Comparison of ENCODE assay signal across 8 cellular contexts in the genomic region with DNA sequence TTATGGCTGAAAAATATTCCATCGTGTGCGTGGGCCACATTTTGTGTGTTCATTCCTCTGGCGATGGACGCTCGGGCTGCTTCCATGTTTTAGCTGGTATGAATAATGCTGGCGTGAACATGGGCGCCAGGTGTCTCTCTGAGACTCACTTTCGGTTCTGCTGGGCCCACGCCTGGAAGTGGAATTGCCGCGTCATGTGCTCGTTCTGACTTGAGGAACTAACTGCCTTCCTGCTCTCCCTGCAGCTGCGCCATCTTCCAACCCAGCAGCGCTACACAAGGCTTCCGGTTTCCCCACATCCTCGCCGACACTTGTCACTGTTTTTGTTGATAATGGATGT. TPM values are rescaled to one million over a fixed set of nuclear protein-coding genes. Genes with fewer than 3 reads are reported as not detected.
A peak's percentile ranks its signal among the peaks of the same experiment; 100 is the strongest.
DNase-seq lines count a peak whose midpoint lies in the region; ATAC-seq and TF ChIP-seq lines count a peak whose summit lies in the region.
"Not testable (repeated sequence)": the region's sequence is repeated elsewhere in the genome, so short reads cannot be mapped to it uniquely, and the experiment has no call there.

No MANE protein-coding gene starts in this region.

- not testable (repeated sequence) for H3K4me2 ChIP-seq in MM.1S (ENCODE audit: low read depth, low read length)

- not testable (repeated sequence) for TF ChIP-seq POLR2A in prostate gland (IDR thresholded peaks at IDR 0.05); upper lobe of left lung (IDR thresholded peaks at IDR 0.05)

- not testable (repeated sequence) for H3K79me2 ChIP-seq in MM.1S (ENCODE audit: low read length)

- not testable (repeated sequence) for H2AFZ ChIP-seq in MM.1S (ENCODE audit: low read length)

- ATAC-seq in right cardiac atrium = peak; percentile 23 to 33
- peak; percentile 66 to 72 for ATAC-seq in upper lobe of left lung (ENCODE audit: low FRiP score in 2 of 2)

- not testable (repeated sequence) for H3K9me2 ChIP-seq in MM.1S (replicated peaks; ENCODE audit: insufficient read depth, low read length)

- intact Hi-C loops in ascending aorta (cut with DNase I); right cardiac atrium (cut with DNase I); prostate gland (cut with DNase I): not testable (repeated sequence)

- peak overlapping the region; percentile 58; the same call in 1 of the 2 replicates for H3K27ac ChIP-seq in MM.1S (ENCODE audit: low read length)
- not testable (repeated sequence) for H3K27ac ChIP-seq in ascending aorta; right cardiac atrium (ENCODE audit: low read length); prostate gland; upper lobe of left lung

- DNase-seq in MM.1S = not testable (repeated sequence)
- DNase-seq in activated CD4-positive, alpha-beta T cell treated with anti-CD3 and anti-CD28 coated beads for 4 hours = peak; percentile 45 to 59
- DNase-seq in activated T-cell treated with anti-CD3 and anti-CD28 coated beads for 48 hours (ENCODE audit: low read depth) (peak; percentile 45), ascending aorta (ENCODE audit: low spot score in 2 of 2) (peak; percentile 7 to 46), right cardiac atrium (peak; percentile 2 to 33 (median 25)), prostate gland (ENCODE audit: low spot score) (peak; percentile 0), upper lobe of left lung (peak in 1 of 2 donors; percentile 19)
- DNase-seq in stimulated activated CD4-positive, alpha-beta T cell treated with anti-CD3 and anti-CD28 coated beads, Interleukin-2, amount 100 ng/mL, for 48 hours = peak; percentile 30 to 37

- H3K9me3 ChIP-seq in MM.1S (replicated peaks; ENCODE audit: insufficient read depth, low read length); ascending aorta; right cardiac atrium (ENCODE audit: control insufficient read depth, low read length); prostate gland; upper lobe of left lung: not testable (repeated sequence)

- not testable (repeated sequence) for H4K20me1 ChIP-seq in MM.1S (ENCODE audit: insufficient read depth, low read length)

- H3K9ac ChIP-seq in MM.1S (ENCODE audit: low read length) = not testable (repeated sequence)

- not testable (repeated sequence) for H3K36me3 ChIP-seq in MM.1S (replicated peaks; ENCODE audit: insufficient read depth, low read length); ascending aorta; prostate gland; upper lobe of left lung

- 78% methylated on average over 7 of the region's 17 CpGs for WGBS in right cardiac atrium
- WGBS in prostate gland = no CpG with 5 or more reads among the region's 17 CpGs
- no CpG with 5 or more reads among the region's 17 CpGs for WGBS in upper lobe of left lung, 2 donors

- not testable (repeated sequence) for H3K4me3 ChIP-seq in MM.1S (ENCODE audit: low read length); ascending aorta; right cardiac atrium (ENCODE audit: low read length); prostate gland; upper lobe of left lung

- H3K4me1 ChIP-seq in MM.1S (ENCODE audit: low read length); ascending aorta; right cardiac atrium (ENCODE audit: control insufficient read depth, insufficient read depth, low read length); prostate gland (replicated peaks); upper lobe of left lung: not testable (repeated sequence)

- not testable (repeated sequence) for H3K27me3 ChIP-seq in MM.1S (replicated peaks; ENCODE audit: insufficient read depth, low read length); ascending aorta; right cardiac atrium (ENCODE audit: control insufficient read depth, insufficient read depth); prostate gland (replicated peaks; ENCODE audit: insufficient read depth); upper lobe of left lung

- TF ChIP-seq CTCF in MM.1S (IDR thresholded peaks at IDR 0.05; ENCODE audit: low read length); ascending aorta (IDR thresholded peaks at IDR 0.05); prostate gland (IDR thresholded peaks at IDR 0.05); upper lobe of left lung (IDR thresholded peaks at IDR 0.05): not testable (repeated sequence)

- not testable (repeated sequence) for TF ChIP-seq EP300 in upper lobe of left lung (IDR thresholded peaks at IDR 0.05)

- H3F3A ChIP-seq in MM.1S (ENCODE audit: insufficient read depth, low read length) = not testable (repeated sequence)

RNA-seq across cellular contexts. Expression of gene GATD3, which starts 20.4 kb away (rescaled TPM):
- not detected for total RNA-seq in ascending aorta
- 10 to 100 TPM in 3 of 4 donors, 1 to 10 TPM in 1; 7.0 to 83.1 (median 14.1) TPM for total RNA-seq in right cardiac atrium
- 12.1 TPM for polyA plus RNA-seq in right cardiac atrium
- 10 to 100 TPM in 1 of 2 donors, 1 to 10 TPM in 1; 4.7 to 45.7 TPM for total RNA-seq in prostate gland
- 10 to 100 TPM in 3 of 6 donors, 1 to 10 TPM in 3; 4.9 to 51.7 (median 10.2) TPM for total RNA-seq in upper lobe of left lung

RNA-seq across cellular contexts. Expression of gene PWP2, which starts 46.7 kb away (rescaled TPM):
- total RNA-seq in ascending aorta (2.7 TPM), right cardiac atrium (1 to 10 TPM in 3 of 4 donors, under 1 TPM in 1; 0.94 to 8.9 (median 2.3) TPM), prostate gland (10 to 100 TPM; 10.7 to 14.9 TPM), upper lobe of left lung (10 to 100 TPM in 2 of 6 donors, 1 to 10 TPM in 4; 2.0 to 15.7 (median 3.1) TPM)
- polyA plus RNA-seq in right cardiac atrium = 1.6 TPM
